Comparison of ENCODE assay signal across 9 cellular contexts in genomic region chr22:36180038-36180880, GRCh38. TPM values are rescaled to one million over a fixed set of nuclear protein-coding genes. Genes with fewer than 3 reads are reported as not detected.
A peak's percentile ranks its signal among the peaks of the same experiment; 100 is the strongest.
DNase-seq lines count a peak whose midpoint lies in the region; ATAC-seq and TF ChIP-seq lines count a peak whose summit lies in the region.
"Had no signal": no experiment of that assay in that cellular context is flagged by ENCODE, and none has a peak within 500 bp of the region (broad histone marks: within the 10 kb centered on the region; RNA-seq: fewer than 3 reads in every experiment).

No MANE protein-coding gene starts in this region.

- H3K36me3 Mint-ChIP-seq in activated CD4-positive, alpha-beta T cell treated with anti-CD3 and anti-CD28 coated beads, Interleukin-2, amount 10 ng/mL, durations not matched to agents 24 days and 14 days (ENCODE audit: low read depth): no peaks in the 10 kb centered on the region

- H3K9me3 ChIP-seq in colonic mucosa (no peaks in the 10 kb centered on the region), liver (ENCODE audit: control insufficient read depth in 4 of 4, low read length in 3 of 4) (no peaks in the 10 kb centered on the region)
- H3K9me3 ChIP-seq: BLaER1 had no signal

- no peaks in the 10 kb centered on the region for H3K27me3 ChIP-seq in colonic mucosa
- H3K27me3 ChIP-seq in liver (ENCODE audit: control insufficient read depth in 4 of 4, insufficient read depth in 4 of 4, low read length in 3 of 4): no peaks in the 10 kb centered on the region
- H3K27me3 ChIP-seq: BLaER1 had no signal

- peaks cover 3% of the 10 kb centered on the region for H3K4me1 Mint-ChIP-seq in activated CD4-positive, alpha-beta T cell treated with anti-CD3 and anti-CD28 coated beads, Interleukin-2, amount 10 ng/mL, durations not matched to agents 24 days and 14 days

- no peak overlapping the region for H3K4me3 ChIP-seq in colonic mucosa
- no peak overlapping the region for H3K4me3 ChIP-seq in liver (ENCODE audit: low read depth in 1 of 3, low read length in 3 of 3)
- H3K4me3 ChIP-seq: BLaER1 had no signal

- H3K9ac ChIP-seq in colonic mucosa (ENCODE audit: low read depth in 2 of 2, low read length in 2 of 2) (no peak overlapping the region), liver (ENCODE audit: low read depth in 1 of 2, low read length in 2 of 2) (no peak overlapping the region)
- H3K9ac ChIP-seq: BLaER1 had no signal

- H3K27me3 Mint-ChIP-seq in activated CD4-positive, alpha-beta T cell treated with anti-CD3 and anti-CD28 coated beads, Interleukin-2, amount 10 ng/mL, durations not matched to agents 24 days and 14 days: peaks cover 12% of the 10 kb centered on the region

- DNase-seq in NCI-H1417 (lab: John Stamatoyannopoulos, UW): peak; percentile 12 to 34 (median 27)
- DNase-seq in NCI-H1417 treated with DMSO at 0.1 percent for 48 hours (lab: John Stamatoyannopoulos, UW): no peak
- peak; percentile 69 for DNase-seq in NCI-H146 (lab: John Stamatoyannopoulos, UW)
- peak; percentile 94 for DNase-seq in activated CD4-positive, alpha-beta T cell treated with anti-CD3 and anti-CD28 coated beads, Interleukin-2, amount 10 ng/mL, durations not matched to agents 24 days and 14 days
- DNase-seq in colonic mucosa: peak; percentile 85
- peak; percentile 68 to 84 (median 74) for DNase-seq in stimulated activated CD4-positive, alpha-beta T cell treated with anti-CD3 and anti-CD28 coated beads, TNF-alpha, amount 100 ng/mL, for 1 hour (ENCODE audit: low read depth in 3 of 3, low spot score in 1 of 3)

- TF ChIP-seq CTCF in colonic mucosa (IDR thresholded peaks at IDR 0.05) (peak; percentile 87), liver (IDR thresholded peaks at IDR 0.05; ENCODE audit: low read depth, low read length, missing input control) (peak; percentile 85)

- H3K27ac ChIP-seq in colonic mucosa (no peak overlapping the region), liver (ENCODE audit: low read depth in 1 of 2, low read length in 2 of 2) (no peak overlapping the region)
- H3K27ac ChIP-seq: BLaER1 had no signal

- H3K4me1 ChIP-seq in colonic mucosa (no peaks in the 10 kb centered on the region), liver (ENCODE audit: control insufficient read depth in 4 of 4, insufficient read depth in 4 of 4, low read length in 3 of 4) (peaks cover 0 to 3% (median 0%) of the 10 kb centered on the region in 4 donors)

- peak; percentile 96 to 98 for TF ChIP-seq RAD21 in liver (IDR thresholded peaks at IDR 0.05)

- no peak for ATAC-seq in HG03045 (IDR thresholded peaks at IDR 0.05; ENCODE audit: unreplicated experiment)

- WGBS in liver: 58% methylated on average over 22 of the region's 22 CpGs

- H3K36me3 ChIP-seq in colonic mucosa: no peaks in the 10 kb centered on the region
- no peaks in the 10 kb centered on the region for H3K36me3 ChIP-seq in liver (ENCODE audit: control insufficient read depth in 4 of 4, insufficient read depth in 3 of 4, low read depth in 1 of 4, low read length in 3 of 4)
- H3K36me3 ChIP-seq: BLaER1 had no signal

- H3K4me3 Mint-ChIP-seq in activated CD4-positive, alpha-beta T cell treated with anti-CD3 and anti-CD28 coated beads, Interleukin-2, amount 10 ng/mL, durations not matched to agents 24 days and 14 days: no peak overlapping the region

- H3K27ac Mint-ChIP-seq in activated CD4-positive, alpha-beta T cell treated with anti-CD3 and anti-CD28 coated beads, Interleukin-2, amount 10 ng/mL, durations not matched to agents 24 days and 14 days: no peak overlapping the region

- peaks cover 10% of the 10 kb centered on the region for H3K9me3 Mint-ChIP-seq in activated CD4-positive, alpha-beta T cell treated with anti-CD3 and anti-CD28 coated beads, Interleukin-2, amount 10 ng/mL, durations not matched to agents 24 days and 14 days

- intact Hi-C loops in activated CD4-positive, alpha-beta T cell treated with anti-CD3 and anti-CD28 coated beads, Interleukin-2, amount 10 ng/mL, durations not matched to agents 24 days and 14 days (cut with micrococcal nuclease): loop anchor here (1.0 to 2.0 kb wide), 2 partner anchors 23 to 35 kb away; no protein-coding TSS in a partner anchor
- intact Hi-C loops in colonic mucosa (cut with DNase I): loop anchor here (2.0 kb wide), 1 partner anchor 33 kb away; no protein-coding TSS in a partner anchor

TF ChIP-seq in liver, 16 proteins besides CTCF, POLR2A, EP300 and RAD21:
- TF ChIP-seq HNF4G (IDR thresholded peaks at IDR 0.05) (no peak), ZBTB33 (IDR thresholded peaks at IDR 0.05) (no peak), NR2F2 (IDR thresholded peaks at IDR 0.05) (peak; percentile 11), MAX (IDR thresholded peaks at IDR 0.05) (no peak), HNF4A (conservative IDR thresholded peaks at IDR 0.05) (peak in 1 of 2 donors; percentile 26), YY1 (IDR thresholded peaks at IDR 0.05) (peak; percentile 28), RXRA (IDR thresholded peaks at IDR 0.05) (peak in 1 of 2 donors; percentile 44)

RNA-seq across cellular contexts. Expression of gene APOL3, which starts 19.7 kb away (rescaled TPM):
- total RNA-seq in activated CD4-positive, alpha-beta T cell treated with anti-CD3 and anti-CD28 coated beads, Interleukin-2, amount 10 ng/mL, durations not matched to agents 24 days and 14 days: 42.2 and 44.8 TPM in 2 replicates
- total RNA-seq in colonic mucosa: 1 to 10 TPM; 5.9 to 9.6 TPM
- 10 to 100 TPM; 11.4 to 34.5 TPM for total RNA-seq in liver
- polyA plus RNA-seq in liver: 10 to 100 TPM in 1 of 2 donors, 1 to 10 TPM in 1; 7.2 to 12.2 TPM

RNA-seq across cellular contexts. Expression of gene APOL4, which starts 21.4 kb away (rescaled TPM):
- total RNA-seq in activated CD4-positive, alpha-beta T cell treated with anti-CD3 and anti-CD28 coated beads, Interleukin-2, amount 10 ng/mL, durations not matched to agents 24 days and 14 days: 0.17 TPM in 1 of 2 replicates, not detected in the other
- 1 to 10 TPM; 1.9 to 2.3 TPM for total RNA-seq in colonic mucosa
- 1 to 10 TPM; 1.5 to 2.3 TPM for total RNA-seq in liver
- polyA plus RNA-seq in liver: 1 to 10 TPM in 1 of 2 donors, under 1 TPM in 1; 0.59 to 2.2 TPM

RNA-seq across cellular contexts. Expression of gene APOL2, which starts 59.1 kb away (rescaled TPM):
- total RNA-seq in activated CD4-positive, alpha-beta T cell treated with anti-CD3 and anti-CD28 coated beads, Interleukin-2, amount 10 ng/mL, durations not matched to agents 24 days and 14 days: 52.0 and 58.6 TPM in 2 replicates
- total RNA-seq in colonic mucosa: 10 to 100 TPM; 27.5 to 29.4 TPM
- 10 to 100 TPM; 14.3 to 77.2 TPM for total RNA-seq in liver
- polyA plus RNA-seq in liver: 10 to 100 TPM; 20.0 to 23.4 TPM
